ENCODE assay signal across 16 cellular contexts in the genomic region with DNA sequence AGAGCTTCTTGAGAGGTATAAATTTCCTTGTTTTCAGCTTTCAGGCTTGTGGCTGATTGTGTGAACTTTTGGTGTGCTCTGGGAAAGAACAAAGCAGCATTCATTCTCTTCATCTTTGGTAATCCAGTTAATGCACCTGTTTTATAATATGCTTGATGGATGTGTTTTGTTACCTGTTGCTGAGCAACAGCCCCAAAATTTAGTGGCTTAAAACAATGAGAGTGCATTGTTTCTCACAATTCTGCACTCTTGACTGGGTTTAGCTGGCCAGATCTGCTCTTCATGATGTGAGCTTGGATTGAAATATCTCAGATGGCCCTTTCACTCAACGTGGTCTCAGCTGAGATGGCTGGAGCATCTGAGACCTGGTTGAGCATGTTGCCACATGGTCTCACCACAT. TPM values are rescaled to one million over a fixed set of nuclear protein-coding genes. Genes with fewer than 3 reads are reported as not detected.
DNase-seq lines count a peak whose midpoint lies in the region; ATAC-seq and TF ChIP-seq lines count a peak whose summit lies in the region.
"Had no signal": no experiment of that assay in that cellular context is flagged by ENCODE, and none has a peak within 500 bp of the region (broad histone marks: within the 10 kb centered on the region; RNA-seq: fewer than 3 reads in every experiment).

No MANE protein-coding gene starts in this region.

- CTCF ChIA-PET in CD8-positive, alpha-beta memory T cell (lab: Charles Lee) = interaction anchor here (1.1 kb wide), 1 partner anchor 15 kb away, joined by 3 read pairs; no protein-coding TSS in a partner anchor
- CTCF ChIA-PET in T-cell (lab: Charles Lee) = no interaction called here

- POLR2A ChIA-PET in CD8-positive, alpha-beta memory T cell (lab: Charles Lee) = no interaction called here
- POLR2A ChIA-PET in T-cell (lab: Charles Lee) = no interaction called here
- POLR2A ChIA-PET in naive thymus-derived CD8-positive, alpha-beta T cell (lab: Charles Lee) = interaction anchor here (0.6 kb wide), 2 partner anchors 105 to 572 kb away, joined by 3 to 7 read pairs; no protein-coding TSS in a partner anchor

- no peak overlapping the region for H3K27ac ChIP-seq in CD8-positive, alpha-beta memory T cell (ENCODE audit: low read depth, low read length)
- H3K27ac ChIP-seq: 22Rv1 had no signal

- H3K27me3 Mint-ChIP-seq in CD8-positive, alpha-beta memory T cell = no peaks in the 10 kb centered on the region
- H3K27me3 Mint-ChIP-seq in T-cell = no peaks in the 10 kb centered on the region
- H3K27me3 Mint-ChIP-seq in naive thymus-derived CD8-positive, alpha-beta T cell = no peaks in the 10 kb centered on the region
- H3K27me3 Mint-ChIP-seq: IgD-negative memory B cell had no signal

- H3K9me3 ChIP-seq in CD8-positive, alpha-beta memory T cell (ENCODE audit: low read length) = no peaks in the 10 kb centered on the region

- H3K4me1 Mint-ChIP-seq in CD8-positive, alpha-beta memory T cell = peaks cover 38 to 55% (median 40%) of the 10 kb centered on the region in 3 donors
- H3K4me1 Mint-ChIP-seq in T-cell = peaks cover 15 to 25% (median 22%) of the 10 kb centered on the region in 3 donors
- H3K4me1 Mint-ChIP-seq in naive thymus-derived CD8-positive, alpha-beta T cell = peaks cover 11 to 33% (median 15%) of the 10 kb centered on the region in 4 donors

- peaks cover 0 to 4% (median 0%) of the 10 kb centered on the region in 5 donors for H3K9me3 Mint-ChIP-seq in CD8-positive, alpha-beta memory T cell
- no peaks in the 10 kb centered on the region for H3K9me3 Mint-ChIP-seq in T-cell
- H3K9me3 Mint-ChIP-seq in naive thymus-derived CD8-positive, alpha-beta T cell = peaks cover 0 to 15% (median 9%) of the 10 kb centered on the region in 9 donors

- TF ChIP-seq POLR2A in GM18505 (IDR thresholded peaks at IDR 0.05; ENCODE audit: borderline replicate concordance, extremely low read depth, insufficient read depth, insufficient read length) = no peak

- H3K27ac Mint-ChIP-seq in CD8-positive, alpha-beta memory T cell = peak overlapping the region in 7 of 8 donors; percentile 31 to 84 (median 54)
- peak overlapping the region; percentile 66 to 67 for H3K27ac Mint-ChIP-seq in T-cell
- peak overlapping the region in 9 of 10 donors; percentile 36 to 85 (median 62) for H3K27ac Mint-ChIP-seq in naive thymus-derived CD8-positive, alpha-beta T cell
- H3K27ac Mint-ChIP-seq: IgD-negative memory B cell had no signal

- H3K27me3 ChIP-seq in CD8-positive, alpha-beta memory T cell (ENCODE audit: insufficient read depth, low read length, poor library complexity, severe bottlenecking) = no peaks in the 10 kb centered on the region

- DNase-seq in NCI-H1105 treated with DMSO at 0.1 percent for 48 hours (lab: John Stamatoyannopoulos, UW) = peak; percentile 4
- DNase-seq in NCI-H1105 (lab: John Stamatoyannopoulos, UW) = no peak
- DNase-seq in CD8-positive, alpha-beta memory T cell = no peak
- DNase-seq in T-cell = no peak
- peak in 1 of 10 donors; percentile 6 for DNase-seq in naive thymus-derived CD8-positive, alpha-beta T cell
- DNase-seq in NOMO-1 treated with dmso at 0.1 percent for 144 hours (lab: John Stamatoyannopoulos, UW; ENCODE audit: unreplicated experiment) = no peak
- DNase-seq in D341Med (ENCODE audit: low spot score) = no peak
- DNase-seq: COR-L47, H7, NCI-H2171 treated with DMSO at 0.1 percent for 48 hours, NCI-H510A, SHP77 had no signal

- peaks cover 10 to 55% (median 22%) of the 10 kb centered on the region in 3 donors for H3K36me3 Mint-ChIP-seq in CD8-positive, alpha-beta memory T cell
- H3K36me3 Mint-ChIP-seq in T-cell = peaks cover 52% of the 10 kb centered on the region
- peaks cover 31 to 50% (median 47%) of the 10 kb centered on the region in 3 donors for H3K36me3 Mint-ChIP-seq in naive thymus-derived CD8-positive, alpha-beta T cell

- H3K4me1 ChIP-seq in CD8-positive, alpha-beta memory T cell (ENCODE audit: insufficient read depth, low read length) = no peaks in the 10 kb centered on the region

- no peak overlapping the region for H3K4me3 ChIP-seq in CD8-positive, alpha-beta memory T cell (ENCODE audit: low read length)

- H3K4me3 Mint-ChIP-seq in CD8-positive, alpha-beta memory T cell = no peak overlapping the region
- no peak overlapping the region for H3K4me3 Mint-ChIP-seq in T-cell
- H3K4me3 Mint-ChIP-seq in naive thymus-derived CD8-positive, alpha-beta T cell = no peak overlapping the region
- H3K4me3 Mint-ChIP-seq: IgD-negative memory B cell had no signal

- H3K36me3 ChIP-seq in CD8-positive, alpha-beta memory T cell (ENCODE audit: insufficient read depth, low read length) = no peaks in the 10 kb centered on the region

- ATAC-seq in T-cell (replicated peaks in 1 of 4) (no peak), GM18505 (IDR thresholded peaks at IDR 0.05; ENCODE audit: unreplicated experiment) (no peak)
- ATAC-seq in naive thymus-derived CD8-positive, alpha-beta T cell = peak; percentile 37 to 44
- ATAC-seq: SK-N-SH treated with all-trans-retinoic acid at 6 μM for 48 hours had no signal

RNA-seq across cellular contexts. Expression of gene NOL11, which starts 58.7 kb away (rescaled TPM):
- 100 to 1,000 TPM; 106 to 111 TPM for total RNA-seq in CD8-positive, alpha-beta memory T cell
- polyA plus RNA-seq in CD8-positive, alpha-beta memory T cell = 27.2 TPM
- 10 to 100 TPM; 52.0 to 69.0 (median 58.8) TPM for total RNA-seq in T-cell
- total RNA-seq in naive thymus-derived CD8-positive, alpha-beta T cell = 10 to 100 TPM; 73.7 to 82.7 TPM
- polyA plus RNA-seq in naive thymus-derived CD8-positive, alpha-beta T cell = 10 to 100 TPM; 14.2 to 34.8 (median 25.5) TPM

Comparison
In these comparisons a context has a peak if more than half of its experiments do, and no peak if none do; other contexts are left out.
1. ATAC-seq: peak in naive thymus-derived CD8-positive, alpha-beta T cell (2 of 2); none in T-cell (0 of 4) and GM18505 (single experiment).
2. Peak in every context shown above with its lines, with median percentiles within 50 percentile points of each other: H3K27ac Mint-ChIP-seq.